Comparison of ENCODE assay signal across 8 cellular contexts in genomic region chr2:219175928-219176817, GRCh38. TPM values are rescaled to one million over a fixed set of nuclear protein-coding genes. Genes with fewer than 3 reads are reported as not detected.
DNase-seq lines count a peak whose midpoint lies in the region; ATAC-seq, FAIRE-seq and TF ChIP-seq lines count a peak whose summit lies in the region.

No MANE protein-coding gene starts in this region.

- H3K27me3 Mint-ChIP-seq in astrocyte (ENCODE audit: low read depth, unreplicated experiment) = no peaks in the 10 kb centered on the region

- no peak for FAIRE-seq in astrocyte (lab: Jason Lieb, UNC)

- H3K4me3 ChIP-seq in AG04450 (ENCODE audit: low read depth, low read length) (peak overlapping the region; percentile 94), OCI-LY7 (ENCODE audit: low read depth, low read length, poor library complexity, severe bottlenecking) (peak overlapping the region; percentile 88), astrocyte (ENCODE audit: insufficient read depth, low read depth, low read length) (peak overlapping the region; percentile 71), retinal pigment epithelial cell (ENCODE audit: low read length) (peak overlapping the region; percentile 81)

- H3K27ac ChIP-seq in AG04450 (ENCODE audit: low read depth, low read length) (peak overlapping the region; percentile 73), OCI-LY7 (ENCODE audit: low read depth, low read length, poor library complexity, severe bottlenecking) (peak overlapping the region; percentile 92), astrocyte (ENCODE audit: low read depth, low read length) (peak overlapping the region; percentile 94)

- H2AFZ ChIP-seq in OCI-LY7 (ENCODE audit: low read length) = peak overlapping the region; percentile 56
- peak overlapping the region; percentile 77 for H2AFZ ChIP-seq in astrocyte (ENCODE audit: low read depth, low read length)

- H3K79me2 ChIP-seq in OCI-LY7 (ENCODE audit: insufficient read depth, low read depth, low read length) (peaks cover 26% of the 10 kb centered on the region; the same call in 1 of the 2 replicates), astrocyte (ENCODE audit: insufficient read depth, low read length) (peaks cover 42% of the 10 kb centered on the region)

- DNase-seq in AG04450 (ENCODE audit: low read depth, low spot score) = no peak
- peak; percentile 68 for DNase-seq in OCI-LY7 (ENCODE audit: low spot score)
- peak; percentile 16 for DNase-seq in astrocyte (ENCODE audit: low read depth)
- DNase-seq in hypothalamus (lab: John Stamatoyannopoulos, UW) = peak in 35 of 51 donors; percentile 20 to 86 (median 55)
- DNase-seq in retinal pigment epithelial cell (ENCODE audit: low read depth) = no peak
- no peak for DNase-seq in NCI-H2107 (lab: John Stamatoyannopoulos, UW)

- H3K9ac ChIP-seq in astrocyte (ENCODE audit: low read length) = peak overlapping the region; percentile 87

- TF ChIP-seq CTCF in AG04450 (IDR thresholded peaks at IDR 0.05; ENCODE audit: low read depth, low read length) (peak; percentile 7), OCI-LY7 (conservative IDR thresholded peaks at IDR 0.05; ENCODE audit: low read length) (no peak), astrocyte (IDR thresholded peaks at IDR 0.05; ENCODE audit: insufficient read depth, low read depth, low read length) (no peak), retinal pigment epithelial cell (conservative IDR thresholded peaks at IDR 0.05; ENCODE audit: low read depth, low read length) (peak; percentile 12)

- CTCF ChIA-PET in AG04450 (lab: Charles Lee) = interaction anchor here (0.6 to 5.0 kb wide), 11 partner anchors 10 to 226 kb away, joined by 3 to 50 read pairs (median 5); partner anchors contain the start of gene ZFAND2B
- CTCF ChIA-PET in OCI-LY7 (lab: Charles Lee; ENCODE audit: unreplicated experiment) = interaction anchor here (0.5 to 1.5 kb wide), 4 partner anchors 13 to 119 kb away, joined by 3 to 4 read pairs (median 4); no protein-coding TSS in a partner anchor

- H3K27ac Mint-ChIP-seq in astrocyte (ENCODE audit: unreplicated experiment) = peak overlapping the region; percentile 77

- TSS peak; percentile 46 for BruUV-seq in OCI-LY7 (replicated peaks; lab: Mats Ljungman, UMichigan)

- H3K4me1 Mint-ChIP-seq in astrocyte (ENCODE audit: low read depth, unreplicated experiment) = peaks cover 18% of the 10 kb centered on the region

- H3K27me3 ChIP-seq in AG04450 (ENCODE audit: control insufficient read depth, insufficient read depth, low read length) = no peaks in the 10 kb centered on the region
- no peaks in the 10 kb centered on the region for H3K27me3 ChIP-seq in astrocyte (ENCODE audit: insufficient read depth, low read length)

- H3K36me3 Mint-ChIP-seq in astrocyte (ENCODE audit: low read depth, unreplicated experiment) = peaks cover 20% of the 10 kb centered on the region

- ATAC-seq in GM18517 (IDR thresholded peaks at IDR 0.05; ENCODE audit: unreplicated experiment) (peak; percentile 23), HG03039 (IDR thresholded peaks at IDR 0.05; ENCODE audit: unreplicated experiment) (peak; percentile 15)

- POLR2A ChIA-PET in AG04450 (lab: Yijun Ruan, JAX) = interaction anchor here (1.2 to 2.1 kb wide), 4 partner anchors 18 to 53 kb away, joined by 3 to 8 read pairs (median 6); partner anchors contain the start of genes ANKZF1, ATG9A and ZFAND2B
- POLR2A ChIA-PET in OCI-LY7 (lab: Charles Lee) = interaction anchor here (0.5 to 3.3 kb wide), 14 partner anchors 10 to 287 kb away, joined by 3 to 23 read pairs (median 4); partner anchors contain the start of genes ANKZF1, GLB1L, STK16 and TUBA4A

- intact Hi-C loops in OCI-LY7 (cut with micrococcal nuclease; ENCODE audit: unreplicated experiment) = loop anchor here (1.0 to 5.0 kb wide), 5 partner anchors 16 to 366 kb away; partner anchors contain the start of genes CHPF, DNPEP, NHEJ1 and TMEM198

- peak overlapping the region; percentile 92 for H3K4me2 ChIP-seq in OCI-LY7 (ENCODE audit: low read length)
- H3K4me2 ChIP-seq in astrocyte (ENCODE audit: low read length) = peak overlapping the region; percentile 96

- 0 out of 2 replicates have a peak, but pooled peaks cover 10% of the 10 kb centered on the region for H4K20me1 ChIP-seq in OCI-LY7 (ENCODE audit: insufficient read depth, low read length)
- H4K20me1 ChIP-seq in astrocyte (ENCODE audit: insufficient read depth, low read length) = peaks cover 37% of the 10 kb centered on the region

- H3K9me3 Mint-ChIP-seq in astrocyte (ENCODE audit: unreplicated experiment) = peaks cover 1% of the 10 kb centered on the region

- no peaks in the 10 kb centered on the region for H3K9me2 ChIP-seq in OCI-LY7 (ENCODE audit: insufficient read depth, low read length)

- peaks cover 61% of the 10 kb centered on the region for H3K36me3 ChIP-seq in OCI-LY7 (ENCODE audit: insufficient read depth, low read length)
- H3K36me3 ChIP-seq in astrocyte (ENCODE audit: insufficient read depth, low read length) = peaks cover 7% of the 10 kb centered on the region

- peaks cover 18% of the 10 kb centered on the region for H3K4me1 ChIP-seq in OCI-LY7 (ENCODE audit: insufficient read depth, low read length, poor library complexity, severe bottlenecking)
- H3K4me1 ChIP-seq in astrocyte (ENCODE audit: insufficient read depth, low read length) = peaks cover 26% of the 10 kb centered on the region

- peak overlapping the region; percentile 86 for H3K4me3 Mint-ChIP-seq in astrocyte (ENCODE audit: unreplicated experiment)

- H3K9me3 ChIP-seq in AG04450 (ENCODE audit: control insufficient read depth, insufficient read depth, low read length) (no peaks in the 10 kb centered on the region; the same call in 1 of the 2 replicates), OCI-LY7 (ENCODE audit: low read length) (no peaks in the 10 kb centered on the region), astrocyte (ENCODE audit: insufficient read depth, low read depth, low read length) (no peaks in the 10 kb centered on the region)

RNA-seq across cellular contexts. Expression of gene CNPPD1, which starts 0.6 kb away (rescaled TPM):
- polyA plus RNA-seq in AG04450 (2011; rRNA removed) = 28.0 and 29.9 TPM in 2 replicates
- polyA minus RNA-seq in AG04450 (2011; rRNA and poly(A)+ RNA removed) = 12.5 and 17.9 TPM in 2 replicates
- 39.2 and 40.1 TPM in 2 replicates for total RNA-seq in OCI-LY7 (2014; rRNA removed; shearing (Covaris generic))
- total RNA-seq in OCI-LY7 (2022) (67.5 and 68.2 TPM in 2 replicates), astrocyte (26.6 and 28.1 TPM in 2 replicates)

RNA-seq across cellular contexts. Expression of gene RETREG2, which starts 1.9 kb away (rescaled TPM):
- polyA plus RNA-seq in AG04450 (2011; rRNA removed) = 71.7 and 78.7 TPM in 2 replicates
- 97.0 and 122 TPM in 2 replicates for polyA minus RNA-seq in AG04450 (2011; rRNA and poly(A)+ RNA removed)
- 44.9 and 59.1 TPM in 2 replicates for total RNA-seq in OCI-LY7 (2014; rRNA removed; shearing (Covaris generic))
- 74.6 and 88.2 TPM in 2 replicates for total RNA-seq in OCI-LY7 (2022)
- total RNA-seq in astrocyte = 54.8 and 55.2 TPM in 2 replicates

RNA-seq across cellular contexts. Expression of gene SLC23A3, which starts 6.3 kb away (rescaled TPM):
- 0.26 and 0.53 TPM in 2 replicates for polyA plus RNA-seq in AG04450 (2011; rRNA removed)
- polyA minus RNA-seq in AG04450 (2011; rRNA and poly(A)+ RNA removed) = 0.70 and 0.78 TPM in 2 replicates
- total RNA-seq in OCI-LY7 (2014; rRNA removed; shearing (Covaris generic)) = 2.7 and 4.0 TPM in 2 replicates
- 3.1 and 6.7 TPM in 2 replicates for total RNA-seq in OCI-LY7 (2022)
- 1.2 and 1.5 TPM in 2 replicates for total RNA-seq in astrocyte

RNA-seq across cellular contexts. Expression of gene NHEJ1, which starts 15.6 kb away (rescaled TPM):
- polyA plus RNA-seq in AG04450 (2011; rRNA removed) = 21.9 and 22.9 TPM in 2 replicates
- polyA minus RNA-seq in AG04450 (2011; rRNA and poly(A)+ RNA removed) = 28.4 and 31.9 TPM in 2 replicates
- 12.7 and 14.9 TPM in 2 replicates for total RNA-seq in OCI-LY7 (2014; rRNA removed; shearing (Covaris generic))
- total RNA-seq in OCI-LY7 (2022) (12.3 and 14.3 TPM in 2 replicates), astrocyte (10.8 and 11.4 TPM in 2 replicates)

RNA-seq across cellular contexts. Expression of gene ZFAND2B, which starts 30.4 kb away (rescaled TPM):
- 24.5 and 29.6 TPM in 2 replicates for polyA plus RNA-seq in AG04450 (2011; rRNA removed)
- polyA minus RNA-seq in AG04450 (2011; rRNA and poly(A)+ RNA removed) = 18.3 and 33.2 TPM in 2 replicates
- total RNA-seq in OCI-LY7 (2014; rRNA removed; shearing (Covaris generic)) = 42.4 and 51.6 TPM in 2 replicates
- total RNA-seq in OCI-LY7 (2022) (35.3 and 35.9 TPM in 2 replicates), astrocyte (20.7 and 24.0 TPM in 2 replicates)

Comparison
In these comparisons a context has a peak if more than half of its experiments do, and no peak if none do; other contexts are left out.
1. DNase-seq: peak in OCI-LY7 (single experiment), astrocyte (single experiment) and hypothalamus (35 of 51); none in AG04450 (single experiment), retinal pigment epithelial cell (single experiment) and NCI-H2107 (single experiment).
2. CTCF ChIP-seq: peak in AG04450 (single experiment) and retinal pigment epithelial cell (single experiment); none in OCI-LY7 (single experiment) and astrocyte (single experiment).
3. Peak in every context shown above with its lines, with median percentiles within 50 percentile points of each other: H3K27ac ChIP-seq and H3K4me3 ChIP-seq.